Comparison of ENCODE assay signal across 33 cellular contexts in genomic region chr2:11048335-11049008, GRCh38.
"Had no signal": no experiment of that assay in that cellular context is flagged by ENCODE, and none has a peak within 500 bp of the region (broad histone marks: within the 10 kb centered on the region; RNA-seq: fewer than 3 reads in every experiment).

No MANE protein-coding gene starts in this region.

- H3K36me3 ChIP-seq: brain microvascular endothelial cell, gastroesophageal sphincter, heart right ventricle, WERI-Rb-1 had no signal

- H3K9me3 Mint-ChIP-seq: activated B cell treated with CpG ODN at 0.5 μM for 24 hours; activated CD8-positive, alpha-beta T cell treated with anti-CD3 and anti-CD28 coated beads for 36 hours; activated T-cell treated with anti-CD3 and anti-CD28 coated beads, Interleukin-2, amount 50 U/mL, for 4 hours; activated T-helper 17 cell treated with anti-CD3 and anti-CD28 coated beads, Interleukin-2, amount 50 U/mL, for 72 hours; central memory CD8-positive, alpha-beta T cell; dendritic cell treated with granulocyte-macrophage colony-stimulating factor and Interleukin-4, amounts not matched to agents 40 ng/mL and 50 ng/mL, for 4 days; T-helper 2 cell treated with Interferon-gamma antibody and Interleukin-4, amounts not matched to agents 5 μg/mL and 100 μg/mL, for 36 hours had no signal

- H3K36me3 Mint-ChIP-seq: activated naive CD8-positive, alpha-beta T cell had no signal

- H3K4me3 Mint-ChIP-seq: activated B cell treated with CpG ODN at 0.5 μM for 24 hours; activated CD8-positive, alpha-beta T cell treated with anti-CD3 and anti-CD28 coated beads for 36 hours; activated naive CD8-positive, alpha-beta T cell; activated T-cell treated with anti-CD3 and anti-CD28 coated beads, Interleukin-2, amount 50 U/mL, for 4 hours; activated T-helper 17 cell treated with anti-CD3 and anti-CD28 coated beads, Interleukin-2, amount 50 U/mL, for 72 hours; central memory CD8-positive, alpha-beta T cell; dendritic cell treated with granulocyte-macrophage colony-stimulating factor and Interleukin-4, amounts not matched to agents 40 ng/mL and 50 ng/mL, for 4 days; endodermal cell; T-helper 17 cell; T-helper 2 cell treated with Interferon-gamma antibody and Interleukin-4, amounts not matched to agents 5 μg/mL and 100 μg/mL, for 36 hours had no signal

- H3K4me1 Mint-ChIP-seq: activated B cell treated with CpG ODN at 0.5 μM for 24 hours; activated T-helper 17 cell treated with anti-CD3 and anti-CD28 coated beads, Interleukin-2, amount 50 U/mL, for 72 hours; central memory CD8-positive, alpha-beta T cell had no signal

- DNase-seq: activated B cell treated with CpG ODN at 0.5 μM for 24 hours; activated CD4-positive, alpha-beta T cell treated with anti-CD3 and anti-CD28 coated beads for 48 hours; activated CD4-positive, alpha-beta T cell treated with anti-CD3 and anti-CD28 coated beads, Interleukin-2, amount 50 U/mL, for 1 hour; activated CD4-positive, alpha-beta T cell treated with anti-CD3 and anti-CD28 coated beads, Interleukin-2, amount 50 U/mL, for 48 hours; activated CD8-positive, alpha-beta memory T cell treated with anti-CD3 and anti-CD28 coated beads for 24 hours; activated CD8-positive, alpha-beta T cell treated with anti-CD3 and anti-CD28 coated beads for 36 hours; activated effector memory CD4-positive, alpha-beta T cell treated with Interleukin-2 at 50 U/mL for 16 hours; activated gamma-delta T cell treated with Interleukin-2 at 50 U/mL for 16 hours; activated naive CD4-positive, alpha-beta T cell treated with anti-CD3 and anti-CD28 coated beads, Interleukin-2, amount 50 U/mL, for 16 hours; activated naive CD4-positive, alpha-beta T cell treated with Interleukin-2 at 50 U/mL for 16 hours; activated T-cell treated with anti-CD3 and anti-CD28 coated beads, Interleukin-2, amount 50 U/mL, for 4 hours; amniotic stem cell; anterior cingulate cortex; brain microvascular endothelial cell; dorsolateral prefrontal cortex; effector memory CD4-positive, alpha-beta T cell; endodermal cell; foreskin keratinocyte; heart right ventricle; T-helper 17 cell; T1000; WERI-Rb-1 had no signal

- ATAC-seq: activated CD4-positive, CD25-positive, alpha-beta regulatory T cell treated with anti-CD3 and anti-CD28 coated beads, Interleukin-2, amount 50 U/mL, for 24 hours; activated CD8-positive, alpha-beta T cell treated with anti-CD3 and anti-CD28 coated beads for 36 hours; activated T-cell treated with anti-CD3 and anti-CD28 coated beads, Interleukin-2, amount 50 U/mL, for 4 hours; activated T-helper 17 cell treated with anti-CD3 and anti-CD28 coated beads, Interleukin-2, amount 50 U/mL, for 72 hours; esophagus mucosa; foreskin keratinocyte; gastroesophageal sphincter; heart right ventricle; T-helper 17 cell had no signal

- H3K27ac Mint-ChIP-seq: activated B cell treated with CpG ODN at 0.5 μM for 24 hours; activated CD8-positive, alpha-beta T cell treated with anti-CD3 and anti-CD28 coated beads for 36 hours; activated naive CD8-positive, alpha-beta T cell; activated T-helper 17 cell treated with anti-CD3 and anti-CD28 coated beads, Interleukin-2, amount 50 U/mL, for 72 hours; dendritic cell treated with granulocyte-macrophage colony-stimulating factor and Interleukin-4, amounts not matched to agents 40 ng/mL and 50 ng/mL, for 4 days; endodermal cell; T-helper 17 cell; T-helper 2 cell treated with Interferon-gamma antibody and Interleukin-4, amounts not matched to agents 5 μg/mL and 100 μg/mL, for 36 hours had no signal

- H3K4me1 ChIP-seq: foreskin keratinocyte, gastroesophageal sphincter, heart right ventricle had no signal

- H3K27ac ChIP-seq: brain microvascular endothelial cell, coronary artery, dorsolateral prefrontal cortex, foreskin keratinocyte, gastroesophageal sphincter, heart right ventricle, WERI-Rb-1 had no signal

- H3K9me3 ChIP-seq: gastroesophageal sphincter, heart right ventricle had no signal

- H3K27me3 ChIP-seq: brain microvascular endothelial cell, dorsolateral prefrontal cortex, gastroesophageal sphincter had no signal

- H3K4me3 ChIP-seq: coronary artery, dorsolateral prefrontal cortex, gastroesophageal sphincter, heart right ventricle had no signal

- FAIRE-seq: astrocyte, bronchial epithelial cell had no signal
